Comparison of ENCODE assay signal across 32 cellular contexts in the genomic region with DNA sequence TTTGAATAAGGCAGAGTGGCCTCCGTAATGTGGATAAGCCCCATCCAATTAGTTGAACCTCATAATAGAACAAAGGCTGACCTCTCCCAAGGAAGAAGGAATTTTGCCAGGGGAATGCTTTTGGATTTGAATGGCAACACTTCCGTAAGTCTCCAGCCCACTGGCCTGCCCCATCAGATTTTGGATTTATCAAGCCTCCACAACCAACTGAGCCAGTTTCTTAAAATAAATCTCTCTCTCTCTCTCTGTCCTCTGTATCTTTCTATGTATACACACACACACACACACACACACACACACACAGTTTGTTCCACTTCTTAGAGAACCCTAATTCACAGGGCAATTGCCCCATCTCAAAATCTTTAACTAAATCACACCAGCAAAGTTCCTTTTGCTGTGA.
"Had no signal": no experiment of that assay in that cellular context is flagged by ENCODE, and none has a peak within 500 bp of the region (broad histone marks: within the 10 kb centered on the region; RNA-seq: fewer than 3 reads in every experiment).

No MANE protein-coding gene starts in this region.

- H3K27ac ChIP-seq: RWPE1, SJSA1 had no signal

- H3K9ac ChIP-seq: SK-N-SH had no signal

- FAIRE-seq: bronchial epithelial cell, RCC 7860, TTC549 had no signal

- H3K9me3 ChIP-seq: MG63, SJSA1, SK-N-SH had no signal

- H3K4me3 Mint-ChIP-seq: activated CD4-positive, alpha-beta T cell treated with anti-CD3 and anti-CD28 coated beads, Interleukin-2, amount 10 ng/mL, durations not matched to agents 24 days and 14 days; activated CD8-positive, alpha-beta T cell treated with anti-CD3 and anti-CD28 coated beads for 36 hours; activated naive CD8-positive, alpha-beta T cell treated with anti-CD3 and anti-CD28 coated beads for 36 hours; activated T-cell treated with anti-CD3 and anti-CD28 coated beads, Interleukin-2, amount 50 U/mL, for 72 hours; activated T-helper 17 cell treated with anti-CD3 and anti-CD28 coated beads, Interleukin-2, amount 50 U/mL, for 72 hours; brain; T-helper 1 cell treated with Interleukin-12 subunit alpha and Interleukin-12 subunit beta and Interleukin-4 antibody, amounts not matched to agents 30 μg/mL and 1 μg/mL, for 36 hours; T-helper 2 cell treated with Interferon-gamma antibody and Interleukin-4, amounts not matched to agents 5 μg/mL and 100 μg/mL, for 36 hours had no signal

- H3K9me3 Mint-ChIP-seq: activated CD4-positive, alpha-beta T cell treated with anti-CD3 and anti-CD28 coated beads, Interleukin-2, amount 10 ng/mL, durations not matched to agents 24 days and 14 days; activated T-helper 17 cell treated with anti-CD3 and anti-CD28 coated beads, Interleukin-2, amount 50 U/mL, for 72 hours; T-helper 1 cell treated with Interleukin-12 subunit alpha and Interleukin-12 subunit beta and Interleukin-4 antibody, amounts not matched to agents 30 μg/mL and 1 μg/mL, for 36 hours; T-helper 2 cell treated with Interferon-gamma antibody and Interleukin-4, amounts not matched to agents 5 μg/mL and 100 μg/mL, for 36 hours had no signal

- H3K27ac Mint-ChIP-seq: activated CD4-positive, alpha-beta T cell treated with anti-CD3 and anti-CD28 coated beads, Interleukin-2, amount 10 ng/mL, durations not matched to agents 24 days and 14 days; activated CD8-positive, alpha-beta T cell treated with anti-CD3 and anti-CD28 coated beads for 36 hours; activated naive CD8-positive, alpha-beta T cell treated with anti-CD3 and anti-CD28 coated beads for 36 hours; activated T-cell treated with anti-CD3 and anti-CD28 coated beads, Interleukin-2, amount 50 U/mL, for 72 hours; activated T-helper 17 cell treated with anti-CD3 and anti-CD28 coated beads, Interleukin-2, amount 50 U/mL, for 72 hours; brain; T-helper 1 cell treated with Interleukin-12 subunit alpha and Interleukin-12 subunit beta and Interleukin-4 antibody, amounts not matched to agents 30 μg/mL and 1 μg/mL, for 36 hours; T-helper 2 cell treated with Interferon-gamma antibody and Interleukin-4, amounts not matched to agents 5 μg/mL and 100 μg/mL, for 36 hours had no signal

- DNase-seq: activated CD4-positive, alpha-beta T cell treated with anti-CD3 and anti-CD28 coated beads, Interleukin-2, amount 10 ng/mL, durations not matched to agents 24 days and 14 days; activated CD4-positive, alpha-beta T cell treated with anti-CD3 and anti-CD28 coated beads, Interleukin-2, amount 50 U/mL, for 4 hours; activated CD8-positive, alpha-beta T cell treated with anti-CD3 and anti-CD28 coated beads for 36 hours; activated effector memory CD4-positive, alpha-beta T cell treated with anti-CD3 and anti-CD28 coated beads, Interleukin-2, amount 50 U/mL, for 16 hours; activated naive CD4-positive, alpha-beta T cell; activated naive CD4-positive, alpha-beta T cell treated with anti-CD3 and anti-CD28 coated beads, Interleukin-2, amount 50 U/mL, for 16 hours; activated naive CD8-positive, alpha-beta T cell treated with anti-CD3 and anti-CD28 coated beads for 36 hours; activated T-cell treated with anti-CD3 and anti-CD28 coated beads, Interleukin-2, amount 50 U/mL, for 1 hour; activated T-cell treated with anti-CD3 and anti-CD28 coated beads, Interleukin-2, amount 50 U/mL, for 72 hours; amniotic stem cell; central memory CD4-positive, alpha-beta T cell; Kasumi-1; KG1; MG63; NCI-H1048; NCI-H1105 treated with DMSO at 0.1 percent for 48 hours; NCI-H1436 treated with DMSO at 0.1 percent for 48 hours; NCI-H1694 treated with DMSO at 0.1 percent for 48 hours; NCI-H2029; NCI-H345; NCI-H524 treated with DMSO at 0.1 percent for 48 hours; SHP77 treated with DMSO at 0.1 percent for 48 hours; SK-N-SH had no signal

- H3K27me3 ChIP-seq: MG63, SJSA1 had no signal

- H3K36me3 ChIP-seq: MG63, SJSA1 had no signal

- ATAC-seq: activated CD8-positive, alpha-beta T cell treated with anti-CD3 and anti-CD28 coated beads for 36 hours; activated T-cell treated with anti-CD3 and anti-CD28 coated beads, Interleukin-2, amount 50 U/mL, for 72 hours; activated T-helper 17 cell treated with anti-CD3 and anti-CD28 coated beads, Interleukin-2, amount 50 U/mL, for 72 hours had no signal

- H3K36me3 Mint-ChIP-seq: activated naive CD8-positive, alpha-beta T cell treated with anti-CD3 and anti-CD28 coated beads for 36 hours; brain had no signal

- H3K4me1 Mint-ChIP-seq: activated CD4-positive, alpha-beta T cell treated with anti-CD3 and anti-CD28 coated beads, Interleukin-2, amount 10 ng/mL, durations not matched to agents 24 days and 14 days; activated naive CD8-positive, alpha-beta T cell treated with anti-CD3 and anti-CD28 coated beads for 36 hours; activated T-helper 17 cell treated with anti-CD3 and anti-CD28 coated beads, Interleukin-2, amount 50 U/mL, for 72 hours had no signal

- H3K4me3 ChIP-seq: MG63, SJSA1 had no signal

- H3K4me2 ChIP-seq: SK-N-SH had no signal
